10 cellular contexts compared by ENCODE assay signal in genomic region chr10:79155301-79156081, GRCh38.
A peak's percentile ranks its signal among the peaks of the same experiment; 100 is the strongest.
DNase-seq lines count a peak whose midpoint lies in the region; ATAC-seq and TF ChIP-seq lines count a peak whose summit lies in the region.
"Had no signal": no experiment of that assay in that cellular context is flagged by ENCODE, and none has a peak within 500 bp of the region (broad histone marks: within the 10 kb centered on the region; RNA-seq: fewer than 3 reads in every experiment).

No MANE protein-coding gene starts in this region.

- DNase-seq in HCT116 (ENCODE audit: low read depth, low spot score) (no peak), WERI-Rb-1 (no peak), right atrium auricular region (ENCODE audit: low spot score) (peak; percentile 82), suprapubic skin (ENCODE audit: low spot score in 2 of 2) (no peak)
- DNase-seq in effector CD4-positive, alpha-beta T cell, result no peak
- DNase-seq: activated naive CD4-positive, alpha-beta T cell treated with anti-CD3 and anti-CD28 coated beads for 36 hours had no signal

- ATAC-seq in HCT116, result no peak
- ATAC-seq in HG03469 (IDR thresholded peaks at IDR 0.05; ENCODE audit: unreplicated experiment), result no peak
- ATAC-seq in GM18505 (IDR thresholded peaks at IDR 0.05; ENCODE audit: unreplicated experiment), result no peak
- no peak for ATAC-seq in GM18907 (IDR thresholded peaks at IDR 0.05; ENCODE audit: unreplicated experiment)

- POLR2A ChIA-PET in HCT116 (lab: Charles Lee), result no interaction called here

- H3K79me2 ChIP-seq in HCT116 (ENCODE audit: insufficient read depth, low read length), result peaks cover 7% of the 10 kb centered on the region; the same call in 1 of the 2 replicates

- no peaks in the 10 kb centered on the region for H4K20me1 ChIP-seq in HCT116 (ENCODE audit: insufficient read depth)

- H3K4me1 ChIP-seq in HCT116 (ENCODE audit: control insufficient read depth in 1 of 2, insufficient read depth in 2 of 2, low read length in 2 of 2) (peaks cover 53 to 86% of the 10 kb centered on the region in 2 experiments), right atrium auricular region (peaks cover 0 to 100% of the 10 kb centered on the region in 2 donors), suprapubic skin (peaks cover 100% of the 10 kb centered on the region)

- 0 out of 2 replicates have a peak overlapping the region, but pooled peaks have one; percentile 19 for H3K9ac ChIP-seq in HCT116 (ENCODE audit: low read length)

- CTCF ChIA-PET in HCT116 (lab: Charles Lee), result interaction anchor here (1.0 kb wide), 1 partner anchor 40 kb away, joined by 3 read pairs; no protein-coding TSS in a partner anchor

- no TSS peak for BruUV-seq in HCT116 (replicated peaks; lab: Mats Ljungman, UMichigan)

- H3K27me3 ChIP-seq in HCT116 (ENCODE audit: insufficient read depth, low read length) (no peaks in the 10 kb centered on the region), WERI-Rb-1 (ENCODE audit: insufficient read depth, low read depth, severe bottlenecking) (no peaks in the 10 kb centered on the region), right atrium auricular region (no peaks in the 10 kb centered on the region), suprapubic skin (no peaks in the 10 kb centered on the region)

- H2AFZ ChIP-seq in HCT116 (ENCODE audit: low read depth, low read length, poor library complexity, severe bottlenecking), result no peak overlapping the region

- H3K36me3 ChIP-seq in HCT116 (ENCODE audit: control insufficient read depth in 1 of 2, insufficient read depth in 2 of 2, low read length in 2 of 2), result no peaks in the 10 kb centered on the region
- no peaks in the 10 kb centered on the region for H3K36me3 ChIP-seq in WERI-Rb-1
- H3K36me3 ChIP-seq in right atrium auricular region, result no peaks in the 10 kb centered on the region
- no peaks in the 10 kb centered on the region for H3K36me3 ChIP-seq in suprapubic skin

- TF ChIP-seq EP300 in suprapubic skin (IDR thresholded peaks at IDR 0.05), result no peak

- no peaks in the 10 kb centered on the region for H3K9me3 ChIP-seq in HCT116 (ENCODE audit: control insufficient read depth in 1 of 2, insufficient read depth in 1 of 2, low read depth in 1 of 2, low read length in 2 of 2)
- H3K9me3 ChIP-seq in WERI-Rb-1 (ENCODE audit: severe bottlenecking), result no peaks in the 10 kb centered on the region
- H3K9me3 ChIP-seq in right atrium auricular region, result no peaks in the 10 kb centered on the region
- no peaks in the 10 kb centered on the region for H3K9me3 ChIP-seq in suprapubic skin

- TF ChIP-seq RAD21 in HCT116 (IDR thresholded peaks at IDR 0.05; ENCODE audit: low read depth), result no peak

- intact Hi-C loops in HCT116 (cut with micrococcal nuclease), result no loop called here

- peak in 1 of 3 experiments; percentile 25; a peak in 1 of 6 replicates for TF ChIP-seq CTCF in HCT116 (IDR thresholded peaks at IDR 0.05 in 2 of 3, conservative IDR thresholded peaks at IDR 0.05 in 1 of 3; ENCODE audit: borderline replicate concordance in 1 of 3, insufficient read depth in 1 of 3, low read depth in 2 of 3, low read length in 2 of 3)
- TF ChIP-seq CTCF in WERI-Rb-1 (IDR thresholded peaks at IDR 0.05; ENCODE audit: low read depth, low read length), result peak; percentile 17; the same call in 1 of the 2 replicates
- peak in 1 of 2 donors; percentile 43 for TF ChIP-seq CTCF in right atrium auricular region (IDR thresholded peaks at IDR 0.05)
- no peak for TF ChIP-seq CTCF in suprapubic skin (IDR thresholded peaks at IDR 0.05)

- peak overlapping the region; percentile 6; the same call in 1 of the 2 replicates for H3K27ac ChIP-seq in HCT116 (ENCODE audit: low read depth, low read length)
- no peak overlapping the region for H3K27ac ChIP-seq in WERI-Rb-1
- H3K27ac ChIP-seq in right atrium auricular region, result peak overlapping the region; percentile 93 to 98
- H3K27ac ChIP-seq in suprapubic skin, result peak overlapping the region; percentile 91
- H3K27ac ChIP-seq: HL-60 had no signal

- H3K4me2 ChIP-seq in HCT116 (ENCODE audit: low read length), result peak overlapping the region; percentile 35

- RAD21 ChIA-PET in HCT116 (lab: Charles Lee; ENCODE audit: low non-redundant PET in 1 of 2, low total read pairs in 2 of 2, uncharacterized antibody in 2 of 2, unreplicated experiment in 2 of 2), result no interaction called here

- H3K4me3 ChIP-seq in HCT116 (replicated peaks in 1 of 2; ENCODE audit: low read depth in 1 of 2, low read length in 2 of 2) (no peak overlapping the region), WERI-Rb-1 (ENCODE audit: low read depth, low read length) (no peak overlapping the region), right atrium auricular region (no peak overlapping the region), suprapubic skin (no peak overlapping the region)

- 73% methylated on average over 11 of the region's 14 CpGs for WGBS in suprapubic skin

- TF ChIP-seq POLR2A in HCT116 (IDR thresholded peaks at IDR 0.05; ENCODE audit: borderline replicate concordance, extremely low read depth, insufficient read depth, insufficient read length) (no peak), suprapubic skin (IDR thresholded peaks at IDR 0.05) (no peak), GM18505 (IDR thresholded peaks at IDR 0.05; ENCODE audit: borderline replicate concordance, extremely low read depth, insufficient read depth, insufficient read length) (no peak)

- no peaks in the 10 kb centered on the region for H3K9me2 ChIP-seq in HCT116 (ENCODE audit: insufficient read depth)

TF ChIP-seq in HCT116, 20 proteins besides CTCF, POLR2A, EP300 and RAD21:
- TF ChIP-seq EZH2phosphoT487 (IDR thresholded peaks at IDR 0.05; ENCODE audit: borderline replicate concordance) (no peak), ZNF274 (IDR thresholded peaks at IDR 0.05; ENCODE audit: low read depth, low read length) (no peak), SRF (IDR thresholded peaks at IDR 0.05; ENCODE audit: low read depth) (no peak), SIN3A (IDR thresholded peaks at IDR 0.05; ENCODE audit: low read depth) (no peak), ZFX (IDR thresholded peaks at IDR 0.05) (no peak), MAX (IDR thresholded peaks at IDR 0.05) (no peak), FOSL1 (IDR thresholded peaks at IDR 0.05; ENCODE audit: low read depth) (no peak), CBX3 (IDR thresholded peaks at IDR 0.05; ENCODE audit: low read depth) (no peak), CEBPB (IDR thresholded peaks at IDR 0.05; ENCODE audit: low read depth) (no peak), ZBTB33 (IDR thresholded peaks at IDR 0.05; ENCODE audit: extremely low read depth, insufficient replicate concordance, low read length) (no peak), ATF3 (IDR thresholded peaks at IDR 0.05) (no peak), YY1 (IDR thresholded peaks at IDR 0.05; ENCODE audit: extremely low read depth, insufficient replicate concordance, low read depth, low read length) (no peak), POLR2AphosphoS5 (IDR thresholded peaks at IDR 0.05; ENCODE audit: low read depth, low read length) (no peak), EZH2 (IDR thresholded peaks at IDR 0.05) (no peak), TCF7L2 (IDR thresholded peaks at IDR 0.05; ENCODE audit: borderline replicate concordance, extremely low read depth, insufficient read depth, insufficient read length) (no peak), EGR1 (IDR thresholded peaks at IDR 0.05; ENCODE audit: low read depth) (no peak), ELF1 (IDR thresholded peaks at IDR 0.05; ENCODE audit: borderline replicate concordance, low read depth) (no peak)
